Comparison of ENCODE assay signal across 22 cellular contexts in the genomic region with DNA sequence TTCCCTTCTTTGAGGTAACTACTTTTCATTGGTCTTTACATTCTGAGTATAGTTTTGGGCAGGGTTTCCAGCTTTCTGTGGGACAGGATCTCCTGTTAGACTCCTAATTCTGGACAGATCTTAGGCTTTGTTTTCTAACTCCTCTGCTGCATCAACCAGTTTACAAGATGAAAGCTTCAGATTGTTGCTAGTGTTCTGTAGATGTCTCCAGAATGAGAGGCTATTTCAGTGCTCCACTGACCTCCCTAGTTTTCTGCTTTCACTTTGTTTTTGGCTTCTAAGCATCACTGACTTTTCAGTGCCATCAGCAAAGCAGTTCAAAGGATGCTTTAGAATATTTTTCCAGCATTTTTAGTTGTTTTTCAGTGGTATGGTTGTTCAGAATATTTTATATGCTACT.
DNase-seq lines count a peak whose midpoint lies in the region; ATAC-seq, FAIRE-seq and TF ChIP-seq lines count a peak whose summit lies in the region.
"Had no signal": no experiment of that assay in that cellular context is flagged by ENCODE, and none has a peak within 500 bp of the region (broad histone marks: within the 10 kb centered on the region; RNA-seq: fewer than 3 reads in every experiment).

No MANE protein-coding gene starts in this region.

- no peaks in the 10 kb centered on the region for H3K27me3 Mint-ChIP-seq in H9 (ENCODE audit: low read depth)
- peaks cover 34 to 59% of the 10 kb centered on the region in 2 donors for H3K27me3 Mint-ChIP-seq in effector memory CD8-positive, alpha-beta T cell

- H3K36me3 Mint-ChIP-seq in H9 (ENCODE audit: insufficient read depth in 1 of 3, low read depth in 3 of 3) = peaks cover 6 to 27% (median 12%) of the 10 kb centered on the region in 3 experiments; a peak in 5 of 7 replicates
- no peaks in the 10 kb centered on the region for H3K36me3 Mint-ChIP-seq in effector memory CD8-positive, alpha-beta T cell (ENCODE audit: insufficient read depth)
- H3K36me3 Mint-ChIP-seq: CD8-positive, alpha-beta T cell had no signal

- H3K9me3 ChIP-seq in A549 (no peaks in the 10 kb centered on the region; the same call in 2 of the 3 replicates), Karpas-422 (ENCODE audit: low read length) (no peaks in the 10 kb centered on the region), H9 (ENCODE audit: control insufficient read depth, low read depth, low read length) (no peaks in the 10 kb centered on the region)
- H3K9me3 ChIP-seq: BLaER1 treated with 17β-estradiol and CSF1 and Interleukin-3, amounts not matched to agents 10 nM and 100 nM had no signal

- no peak overlapping the region for H3T11ph ChIP-seq in H9 (ENCODE audit: low read length)

- CTCF ChIA-PET in A549 (lab: Yijun Ruan, JAX) = no interaction called here

- TF ChIP-seq CTCF in A549 (IDR thresholded peaks at IDR 0.05) (no peak), VCaP (conservative IDR thresholded peaks at IDR 0.05) (no peak), H9 (conservative IDR thresholded peaks at IDR 0.05) (no peak)

- H3K23ac ChIP-seq in H9 (ENCODE audit: insufficient read length, low read depth, low read length) = no peak overlapping the region

- no peaks in the 10 kb centered on the region for H3K9me2 ChIP-seq in Karpas-422 (replicated peaks; ENCODE audit: insufficient read depth, low read length)

- H3K14ac ChIP-seq in H9 (ENCODE audit: insufficient read depth, low read length) = no peak overlapping the region

- H3K23me2 ChIP-seq in H9 (ENCODE audit: insufficient read length, low read depth, low read length, poor library complexity, severe bottlenecking) = no peaks in the 10 kb centered on the region

- no peak overlapping the region for H2BK15ac ChIP-seq in H9 (ENCODE audit: low read depth, low read length)

- no peaks in the 10 kb centered on the region for H3K79me1 ChIP-seq in H9 (ENCODE audit: insufficient read depth, low read depth, low read length, poor library complexity, severe bottlenecking)

- POLR2A ChIA-PET in A549 (lab: Yijun Ruan, JAX) = no interaction called here

- H2AFZ ChIP-seq in Karpas-422 (ENCODE audit: low read length) (no peak overlapping the region), H9 (ENCODE audit: low read length) (no peak overlapping the region)

- H3K79me2 ChIP-seq in Karpas-422 (ENCODE audit: low read length) = peaks cover 53% of the 10 kb centered on the region
- H3K79me2 ChIP-seq in H9 (ENCODE audit: insufficient read depth, low read length) = peaks cover 5% of the 10 kb centered on the region; the same call in 1 of the 2 replicates

- H3K4ac ChIP-seq in H9 (ENCODE audit: low read depth, low read length) = no peak overlapping the region

- no peak for TF ChIP-seq POLR2A in A549 (IDR thresholded peaks at IDR 0.05; ENCODE audit: low read length)
- no peak for TF ChIP-seq POLR2A in erythroblast (IDR thresholded peaks at IDR 0.05; ENCODE audit: low read length)

- no peak overlapping the region for H2BK5ac ChIP-seq in H9 (ENCODE audit: insufficient read length, low read length)

- H4K91ac ChIP-seq in H9 (ENCODE audit: insufficient read length, low read depth, low read length) = no peak overlapping the region

- no peak overlapping the region for H4K5ac ChIP-seq in H9 (ENCODE audit: insufficient read length, low read depth, low read length)

- H2AK5ac ChIP-seq in H9 (ENCODE audit: insufficient read length, low read length) = no peak overlapping the region

- H3K18ac ChIP-seq in H9 (ENCODE audit: insufficient read length, low read depth, low read length) = no peak overlapping the region

- H2BK12ac ChIP-seq in H9 (ENCODE audit: insufficient read length, low read depth, low read length) = no peak overlapping the region

- DNase-seq in A549 (ENCODE audit: low read depth in 1 of 2, low spot score in 1 of 2) = no peak
- no peak for DNase-seq in Karpas-422
- DNase-seq in erythroblast (lab: John Stamatoyannopoulos, UW) = peak; percentile 31 to 49
- no peak for DNase-seq in H9
- no peak for DNase-seq in stimulated activated CD4-positive, alpha-beta T cell treated with anti-CD3 and anti-CD28 coated beads, Interleukin-2, amount 100 ng/mL, for 24 hours
- DNase-seq in effector memory CD8-positive, alpha-beta T cell = no peak
- DNase-seq: Calu3; CD8-positive, alpha-beta T cell; H7; MM.1S; NCI-H1092; NCI-H146; NCI-H2081; NCI-H2171 treated with DMSO at 0.1 percent for 48 hours; NCI-H446 treated with DMSO at 0.1 percent for 48 hours; NCI-H748 treated with DMSO at 0.1 percent for 48 hours; NK-92 treated with Interleukin-12 subunit alpha and Interleukin-12 subunit beta, amount 100 ng/mL, for 24 hours; SHP77 had no signal

- no peak overlapping the region for H4K8ac ChIP-seq in H9 (replicated peaks; ENCODE audit: insufficient read length, low read depth, low read length)

- no peaks in the 10 kb centered on the region for H3K9me3 Mint-ChIP-seq in H9
- no peaks in the 10 kb centered on the region for H3K9me3 Mint-ChIP-seq in effector memory CD8-positive, alpha-beta T cell
- H3K9me3 Mint-ChIP-seq: CD8-positive, alpha-beta T cell had no signal

- H3K4me3 ChIP-seq in A549 (no peak overlapping the region), Karpas-422 (ENCODE audit: low read length) (peak overlapping the region; percentile 6; the same call in 1 of the 2 replicates)
- H3K4me3 ChIP-seq: BLaER1 treated with 17β-estradiol and CSF1 and Interleukin-3, amounts not matched to agents 10 nM and 100 nM had no signal

- no peak for TF ChIP-seq RAD21 in A549 (conservative IDR thresholded peaks at IDR 0.05 in 1 of 2, IDR thresholded peaks at IDR 0.05 in 1 of 2)

- no peaks in the 10 kb centered on the region; the same call in 1 of the 2 replicates for H3K36me3 ChIP-seq in Karpas-422 (ENCODE audit: insufficient read depth, low read length)
- H3K36me3 ChIP-seq: BLaER1 treated with 17β-estradiol and CSF1 and Interleukin-3, amounts not matched to agents 10 nM and 100 nM had no signal

- no peak for ATAC-seq in A549
- ATAC-seq in GM18867 (IDR thresholded peaks at IDR 0.05; ENCODE audit: unreplicated experiment) = no peak
- no peak for ATAC-seq in effector memory CD8-positive, alpha-beta T cell (replicated peaks)
- ATAC-seq: CD8-positive, alpha-beta T cell had no signal

- no peak for FAIRE-seq in A549 (lab: Jason Lieb, UNC)

- H3K27ac ChIP-seq in A549 = no peak overlapping the region
- peak overlapping the region; percentile 37 for H3K27ac ChIP-seq in Karpas-422 (ENCODE audit: low read length)
- H3K27ac ChIP-seq in VCaP = peak overlapping the region; percentile 38; the same call in 1 of the 2 replicates
- no peak overlapping the region for H3K27ac ChIP-seq in H9 (ENCODE audit: insufficient read length, low read depth, low read length)
- H3K27ac ChIP-seq: BLaER1 treated with 17β-estradiol and CSF1 and Interleukin-3, amounts not matched to agents 10 nM and 100 nM; HL-60 had no signal

- peaks cover 16 to 27% of the 10 kb centered on the region in 2 experiments for H3K4me1 Mint-ChIP-seq in H9
- no peaks in the 10 kb centered on the region for H3K4me1 Mint-ChIP-seq in effector memory CD8-positive, alpha-beta T cell (ENCODE audit: low read depth in 2 of 2)

- H2BK120ac ChIP-seq in H9 (ENCODE audit: low read depth, low read length, poor library complexity, severe bottlenecking) = no peak overlapping the region

- no peak overlapping the region for H3K4me3 Mint-ChIP-seq in H9
- no peak overlapping the region for H3K4me3 Mint-ChIP-seq in effector memory CD8-positive, alpha-beta T cell
- H3K4me3 Mint-ChIP-seq: CD8-positive, alpha-beta T cell had no signal

- peak overlapping the region in 1 of 3 experiments; percentile 29; a peak in 1 of 7 replicates for H3K27ac Mint-ChIP-seq in H9
- no peak overlapping the region for H3K27ac Mint-ChIP-seq in effector memory CD8-positive, alpha-beta T cell
- H3K27ac Mint-ChIP-seq: CD8-positive, alpha-beta T cell had no signal

- H3K27me3 ChIP-seq in Karpas-422 (ENCODE audit: low read length) (no peaks in the 10 kb centered on the region), H9 (ENCODE audit: insufficient read depth, low read length) (no peaks in the 10 kb centered on the region)
- H3K27me3 ChIP-seq: BLaER1 treated with 17β-estradiol and CSF1 and Interleukin-3, amounts not matched to agents 10 nM and 100 nM had no signal

- peak overlapping the region; percentile 19 for H3K9ac ChIP-seq in Karpas-422 (ENCODE audit: low read length)
- no peak overlapping the region for H3K9ac ChIP-seq in H9 (ENCODE audit: extremely low read depth, insufficient read length, low read length)
- H3K9ac ChIP-seq: BLaER1 treated with 17β-estradiol and CSF1 and Interleukin-3, amounts not matched to agents 10 nM and 100 nM had no signal

- H4K20me1 ChIP-seq in Karpas-422 (ENCODE audit: insufficient read depth, low read depth, low read length) (no peaks in the 10 kb centered on the region; the same call in 1 of the 2 replicates), H9 (ENCODE audit: control insufficient read depth, insufficient read depth, insufficient read length) (no peaks in the 10 kb centered on the region)
- H4K20me1 ChIP-seq: BLaER1 treated with 17β-estradiol and CSF1 and Interleukin-3, amounts not matched to agents 10 nM and 100 nM had no signal

- H2BK20ac ChIP-seq in H9 (ENCODE audit: low read depth, low read length, poor library complexity, severe bottlenecking) = no peak overlapping the region

- no peaks in the 10 kb centered on the region for H3K4me1 ChIP-seq in A549
- peaks cover 36% of the 10 kb centered on the region for H3K4me1 ChIP-seq in Karpas-422 (ENCODE audit: low read length)
- H3K4me1 ChIP-seq in H9 (ENCODE audit: insufficient read depth, low read length) = peaks cover 4% of the 10 kb centered on the region; the same call in 1 of the 2 replicates

- H3K56ac ChIP-seq in H9 (ENCODE audit: insufficient read length, low read depth, low read length) = no peak overlapping the region

- H3K4me2 ChIP-seq in A549 (peak overlapping the region; percentile 30; the same call in 1 of the 3 replicates), Karpas-422 (ENCODE audit: low read depth, low read length, poor library complexity, severe bottlenecking) (peak overlapping the region; percentile 58), H9 (ENCODE audit: insufficient read depth, insufficient read length, low read length) (no peak overlapping the region)

- TF ChIP-seq EP300 in A549 (IDR thresholded peaks at IDR 0.05) = no peak

TF ChIP-seq in A549, 52 proteins besides CTCF, POLR2A, EP300 and RAD21 (continues in another document):
- TF ChIP-seq CBX2 (IDR thresholded peaks at IDR 0.05; ENCODE audit: borderline replicate concordance, low read depth) (no peak), CEBPB (IDR thresholded peaks at IDR 0.05) (no peak), KDM5A (IDR thresholded peaks at IDR 0.05) (no peak), HOXA7 (CRISPR knock-in tag; IDR thresholded peaks at IDR 0.05) (no peak), NR3C1 (IDR thresholded peaks at IDR 0.05) (no peak), KDM1A (IDR thresholded peaks at IDR 0.05; ENCODE audit: low read depth) (no peak), RCOR1 (IDR thresholded peaks at IDR 0.05; ENCODE audit: low read depth, low read length) (no peak), FOSL2 (IDR thresholded peaks at IDR 0.05) (no peak), FOSL2 (CRISPR knock-in tag; IDR thresholded peaks at IDR 0.05) (no peak)

Comparison
In these comparisons a context has a peak if more than half of its experiments do, and no peak if none do; other contexts are left out.
1. DNase-seq: peak in erythroblast (2 of 2); none in A549 (0 of 2), Karpas-422 (single experiment), H9 (single experiment), stimulated activated CD4-positive, alpha-beta T cell treated with anti-CD3 and anti-CD28 coated beads, Interleukin-2, amount 100 ng/mL, for 24 hours (0 of 2) and effector memory CD8-positive, alpha-beta T cell (0 of 3).
2. H3K27ac ChIP-seq: peak in Karpas-422 (single experiment) and VCaP (single experiment); none in A549 (0 of 2) and H9 (single experiment).